Comparison of ENCODE assay signal across 11 cellular contexts in the genomic region with DNA sequence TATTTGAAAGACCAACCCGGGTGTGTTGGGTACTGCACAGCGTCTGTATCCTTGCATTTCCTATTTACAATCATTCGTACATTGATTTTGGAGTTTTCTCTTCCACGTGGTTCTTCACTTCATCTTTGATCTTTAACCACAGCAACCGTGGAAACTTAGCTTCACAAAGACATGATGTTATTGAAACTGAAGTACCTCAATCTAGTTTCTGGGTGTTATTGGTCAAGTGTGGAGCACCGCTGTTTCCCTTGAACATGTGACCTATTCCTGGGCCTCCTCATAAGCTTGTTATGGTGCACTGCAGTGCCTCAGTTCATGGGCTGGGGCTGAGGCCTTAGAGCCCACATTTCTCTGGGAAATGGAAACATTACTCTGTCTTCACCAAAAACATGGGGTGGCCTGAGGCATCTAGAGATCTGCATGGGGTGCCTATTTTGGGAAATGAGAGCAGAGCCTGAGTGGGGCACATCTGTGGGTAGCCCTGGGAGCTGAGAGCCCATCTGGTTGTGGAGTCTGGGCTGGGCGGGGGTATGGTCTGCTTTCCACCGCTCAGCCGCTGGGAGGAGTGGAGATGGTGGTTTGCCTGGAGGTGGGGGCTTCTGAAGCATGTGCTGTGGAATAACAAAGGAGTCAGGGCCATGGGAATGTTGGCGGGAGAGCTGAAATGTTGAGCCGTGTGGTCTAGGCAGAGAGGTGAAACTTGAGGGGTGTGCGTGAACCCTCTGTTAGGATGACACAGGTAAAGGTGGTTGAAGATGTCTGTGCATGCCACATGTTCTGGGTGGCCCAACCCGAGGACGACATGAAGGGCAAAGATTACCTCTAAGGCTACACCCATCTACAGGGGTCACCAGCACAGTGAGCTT. TPM values are rescaled to one million over a fixed set of nuclear protein-coding genes. Genes with fewer than 3 reads are reported as not detected.
DNase-seq lines count a peak whose midpoint lies in the region; ATAC-seq and TF ChIP-seq lines count a peak whose summit lies in the region.
"Had no signal": no experiment of that assay in that cellular context is flagged by ENCODE, and none has a peak within 500 bp of the region (broad histone marks: within the 10 kb centered on the region; RNA-seq: fewer than 3 reads in every experiment).

No MANE protein-coding gene starts in this region.

- peak overlapping the region; percentile 60 for H3K14ac ChIP-seq in neuronal stem cell (ENCODE audit: low read length)

- ATAC-seq in GM18502 (IDR thresholded peaks at IDR 0.05; ENCODE audit: poor library complexity, unreplicated experiment) (peak; percentile 60), GM21381 (IDR thresholded peaks at IDR 0.05; ENCODE audit: unreplicated experiment) (peak; percentile 62), HG03571 (IDR thresholded peaks at IDR 0.05; ENCODE audit: unreplicated experiment) (no peak)

- H3K18ac ChIP-seq in neuronal stem cell (ENCODE audit: low read length) = peak overlapping the region; percentile 9

- no peak overlapping the region for H4K91ac ChIP-seq in neuronal stem cell (ENCODE audit: low read depth, low read length, poor library complexity)

- no peak overlapping the region for H2AFZ ChIP-seq in neuronal stem cell (ENCODE audit: low read length)

- TF ChIP-seq CTCF in suprapubic skin (IDR thresholded peaks at IDR 0.05) = no peak

- H3K4me2 ChIP-seq in neuronal stem cell (ENCODE audit: insufficient read depth, low read length, poor library complexity, severe bottlenecking) = no peak overlapping the region

- no peak overlapping the region for H2BK120ac ChIP-seq in neuronal stem cell (ENCODE audit: low read depth, low read length)

- peak; percentile 34 for DNase-seq in Jurkat, Clone E6-1 (ENCODE audit: low read depth, low spot score)
- no peak for DNase-seq in neuronal stem cell (ENCODE audit: low spot score)
- no peak for DNase-seq in midbrain (lab: John Stamatoyannopoulos, UW)
- no peak for DNase-seq in effector memory CD4-positive, alpha-beta T cell
- DNase-seq in suprapubic skin (ENCODE audit: low spot score in 2 of 2) = no peak
- DNase-seq: NCI-H226, pancreas had no signal

- no peaks in the 10 kb centered on the region for H3K79me1 ChIP-seq in neuronal stem cell (ENCODE audit: low read depth, low read length)

- H3K27me3 ChIP-seq in neuronal stem cell (ENCODE audit: control insufficient read depth in 3 of 3, insufficient read depth in 3 of 3, low read depth in 1 of 3, low read length in 3 of 3) (no peaks in the 10 kb centered on the region), suprapubic skin (no peaks in the 10 kb centered on the region)
- H3K27me3 ChIP-seq in effector memory CD4-positive, alpha-beta T cell (replicated peaks; ENCODE audit: control insufficient read depth, insufficient read depth, low read length, poor library complexity, severe bottlenecking) = no peaks in the 10 kb centered on the region
- H3K27me3 ChIP-seq: pancreas had no signal

- H2AK5ac ChIP-seq in neuronal stem cell (ENCODE audit: low read depth, low read length) = no peak overlapping the region

- peaks cover 0 to 6% of the 10 kb centered on the region in 2 donors for H3K9me3 ChIP-seq in neuronal stem cell (replicated peaks in 1 of 2; ENCODE audit: control insufficient read depth in 2 of 2, insufficient read depth in 1 of 2, low read depth in 1 of 2, low read length in 2 of 2)
- H3K9me3 ChIP-seq in effector memory CD4-positive, alpha-beta T cell (ENCODE audit: control insufficient read depth, low read length) = no peaks in the 10 kb centered on the region
- H3K9me3 ChIP-seq in suprapubic skin = no peaks in the 10 kb centered on the region
- H3K9me3 ChIP-seq: pancreas had no signal

- no peak overlapping the region for H2BK5ac ChIP-seq in neuronal stem cell (ENCODE audit: low read length)

- H3K27ac ChIP-seq in neuronal stem cell (replicated peaks; ENCODE audit: low read length) (no peak overlapping the region), suprapubic skin (no peak overlapping the region)
- no peak overlapping the region for H3K27ac ChIP-seq in effector memory CD4-positive, alpha-beta T cell (ENCODE audit: insufficient read depth, low read length, poor library complexity, severe bottlenecking)
- H3K27ac ChIP-seq: epithelial cell of prostate had no signal

- no peak overlapping the region for H3K23ac ChIP-seq in neuronal stem cell (ENCODE audit: low read depth, low read length, poor library complexity)

- H3K9ac ChIP-seq in neuronal stem cell (ENCODE audit: low read depth, low read length, poor library complexity) = peak overlapping the region; percentile 13

- no peak for TF ChIP-seq POLR2A in suprapubic skin (IDR thresholded peaks at IDR 0.05)

- peak overlapping the region; percentile 44 for H4K8ac ChIP-seq in neuronal stem cell (ENCODE audit: low read depth, low read length)

- H3K36me3 ChIP-seq in neuronal stem cell (replicated peaks in 1 of 2; ENCODE audit: control insufficient read depth in 2 of 2, insufficient read depth in 2 of 2, low read length in 2 of 2) (peaks cover 3 to 54% of the 10 kb centered on the region in 2 donors), suprapubic skin (peaks cover 35% of the 10 kb centered on the region)
- peaks cover 25% of the 10 kb centered on the region for H3K36me3 ChIP-seq in effector memory CD4-positive, alpha-beta T cell (ENCODE audit: control insufficient read depth, insufficient read depth, low read length)

- H3K4me3 ChIP-seq in Jurkat, Clone E6-1 (ENCODE audit: low read length) = no peak overlapping the region
- H3K4me3 ChIP-seq in neuronal stem cell (ENCODE audit: low read length in 2 of 2) (no peak overlapping the region), suprapubic skin (no peak overlapping the region)
- no peak overlapping the region for H3K4me3 ChIP-seq in effector memory CD4-positive, alpha-beta T cell (ENCODE audit: insufficient read depth, low read depth, low read length, poor library complexity, severe bottlenecking)
- H3K4me3 ChIP-seq: pancreas had no signal

- no peak overlapping the region for H3K4ac ChIP-seq in neuronal stem cell (ENCODE audit: low read length)

- H2BK12ac ChIP-seq in neuronal stem cell (ENCODE audit: low read length) = no peak overlapping the region

- no peak overlapping the region for H2BK15ac ChIP-seq in neuronal stem cell (ENCODE audit: low read length)

- no CpG with 5 or more reads among the region's 14 CpGs for WGBS in neuronal stem cell (ENCODE audit: extremely low coverage in 2 of 2, insufficient read length in 2 of 2, insufficient replicate concordance in 1 of 2), 2 donors
- WGBS in suprapubic skin = 91% methylated on average over 14 of the region's 14 CpGs

- TF ChIP-seq EP300 in suprapubic skin (IDR thresholded peaks at IDR 0.05) = no peak

- H3K4me1 ChIP-seq in neuronal stem cell (ENCODE audit: control insufficient read depth in 2 of 2, insufficient read depth in 1 of 2, low read depth in 1 of 2, low read length in 2 of 2) (no peaks in the 10 kb centered on the region), suprapubic skin (no peaks in the 10 kb centered on the region)
- peaks cover 5% of the 10 kb centered on the region for H3K4me1 ChIP-seq in effector memory CD4-positive, alpha-beta T cell (ENCODE audit: control insufficient read depth, insufficient read depth, low read length, poor library complexity, severe bottlenecking)
- H3K4me1 ChIP-seq: pancreas had no signal

RNA-seq across cellular contexts. Expression of gene ZNF236, which starts 37.4 kb away (rescaled TPM):
- polyA plus RNA-seq in Jurkat, Clone E6-1 (2012; ENCODE audit: insufficient read depth, insufficient read length) = 7.0 TPM
- polyA plus RNA-seq in neuronal stem cell (2013, experiment 1 of 2) = 7.8 TPM
- polyA plus RNA-seq in neuronal stem cell (2013, experiment 2 of 2) = 7.6 TPM
- total RNA-seq in suprapubic skin = 10 to 100 TPM; 13.4 to 38.0 (median 15.1) TPM
